Comparison of ENCODE assay signal across 1 cellular context in the genomic region with DNA sequence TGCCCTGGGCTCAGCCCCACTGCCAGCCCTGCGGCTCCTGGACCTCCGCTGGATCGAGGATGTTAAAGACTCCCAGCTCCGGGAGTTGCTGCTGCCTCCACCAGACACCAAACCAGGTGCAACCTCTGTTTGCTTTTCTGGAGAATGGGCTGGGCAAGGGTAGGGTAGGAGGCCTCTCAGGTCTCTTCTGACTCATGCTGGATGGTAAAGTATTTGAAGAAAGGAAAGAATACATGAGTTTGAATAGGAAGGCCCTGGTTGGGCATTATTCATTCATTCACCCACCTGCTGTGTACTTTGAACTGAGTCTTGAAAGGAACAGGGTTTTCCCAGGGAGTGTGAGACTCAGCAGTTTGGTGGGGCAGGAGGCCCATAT.
TF ChIP-seq lines count a peak whose summit lies in the region.

No MANE protein-coding gene starts in this region.

TF ChIP-seq in HCT116, 20 proteins besides CTCF, POLR2A, EP300 and RAD21 (continued from another document):
- TF ChIP-seq EZH2 (IDR thresholded peaks at IDR 0.05) (no peak), SIN3A (IDR thresholded peaks at IDR 0.05; ENCODE audit: low read depth) (no peak), ELF1 (IDR thresholded peaks at IDR 0.05; ENCODE audit: borderline replicate concordance, low read depth) (no peak), TCF7L2 (IDR thresholded peaks at IDR 0.05; ENCODE audit: borderline replicate concordance, extremely low read depth, insufficient read depth, insufficient read length) (no peak), CEBPB (IDR thresholded peaks at IDR 0.05; ENCODE audit: low read depth) (no peak), EGR1 (IDR thresholded peaks at IDR 0.05; ENCODE audit: low read depth) (no peak)
- TF ChIP-seq, protein P1, sequence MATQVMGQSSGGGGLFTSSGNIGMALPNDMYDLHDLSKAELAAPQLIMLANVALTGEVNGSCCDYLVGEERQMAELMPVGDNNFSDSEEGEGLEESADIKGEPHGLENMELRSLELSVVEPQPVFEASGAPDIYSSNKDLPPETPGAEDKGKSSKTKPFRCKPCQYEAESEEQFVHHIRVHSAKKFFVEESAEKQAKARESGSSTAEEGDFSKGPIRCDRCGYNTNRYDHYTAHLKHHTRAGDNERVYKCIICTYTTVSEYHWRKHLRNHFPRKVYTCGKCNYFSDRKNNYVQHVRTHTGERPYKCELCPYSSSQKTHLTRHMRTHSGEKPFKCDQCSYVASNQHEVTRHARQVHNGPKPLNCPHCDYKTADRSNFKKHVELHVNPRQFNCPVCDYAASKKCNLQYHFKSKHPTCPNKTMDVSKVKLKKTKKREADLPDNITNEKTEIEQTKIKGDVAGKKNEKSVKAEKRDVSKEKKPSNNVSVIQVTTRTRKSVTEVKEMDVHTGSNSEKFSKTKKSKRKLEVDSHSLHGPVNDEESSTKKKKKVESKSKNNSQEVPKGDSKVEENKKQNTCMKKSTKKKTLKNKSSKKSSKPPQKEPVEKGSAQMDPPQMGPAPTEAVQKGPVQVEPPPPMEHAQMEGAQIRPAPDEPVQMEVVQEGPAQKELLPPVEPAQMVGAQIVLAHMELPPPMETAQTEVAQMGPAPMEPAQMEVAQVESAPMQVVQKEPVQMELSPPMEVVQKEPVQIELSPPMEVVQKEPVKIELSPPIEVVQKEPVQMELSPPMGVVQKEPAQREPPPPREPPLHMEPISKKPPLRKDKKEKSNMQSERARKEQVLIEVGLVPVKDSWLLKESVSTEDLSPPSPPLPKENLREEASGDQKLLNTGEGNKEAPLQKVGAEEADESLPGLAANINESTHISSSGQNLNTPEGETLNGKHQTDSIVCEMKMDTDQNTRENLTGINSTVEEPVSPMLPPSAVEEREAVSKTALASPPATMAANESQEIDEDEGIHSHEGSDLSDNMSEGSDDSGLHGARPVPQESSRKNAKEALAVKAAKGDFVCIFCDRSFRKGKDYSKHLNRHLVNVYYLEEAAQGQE (IDR thresholded peaks at IDR 0.05; ENCODE audit: low read depth) = no peak
- TF ChIP-seq, protein P2, sequence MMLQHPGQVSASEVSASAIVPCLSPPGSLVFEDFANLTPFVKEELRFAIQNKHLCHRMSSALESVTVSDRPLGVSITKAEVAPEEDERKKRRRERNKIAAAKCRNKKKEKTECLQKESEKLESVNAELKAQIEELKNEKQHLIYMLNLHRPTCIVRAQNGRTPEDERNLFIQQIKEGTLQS (IDR thresholded peaks at IDR 0.05) = no peak
